In genomic region chr1:110337704-110338199, GRCh38 we compare ENCODE assay signal across 8 cellular contexts. TPM values are rescaled to one million over a fixed set of nuclear protein-coding genes. Genes with fewer than 3 reads are reported as not detected.
A peak's percentile ranks its signal among the peaks of the same experiment; 100 is the strongest.
DNase-seq lines count a peak whose midpoint lies in the region; ATAC-seq, FAIRE-seq and TF ChIP-seq lines count a peak whose summit lies in the region.

No MANE protein-coding gene starts in this region.

- WGBS in GM23248 (ENCODE audit: low coverage in 1 of 2, low lambda C conversion rate in 2 of 2, missing lambda C conversion rate in 2 of 2), 2 experiments = 3 to 7% methylated on average over 21 of the region's 21 CpGs
- WGBS in iPS DF 6.9 (ENCODE audit: insufficient coverage, insufficient read length) = no CpG with 5 or more reads among the region's 21 CpGs
- WGBS in spleen, 5 donors = 0 to 1% (median 0%) methylated on average over 20 to 21 of the region's 21 CpGs

- no peak overlapping the region for H3K4me3 Mint-ChIP-seq in activated naive CD8-positive, alpha-beta T cell treated with anti-CD3 and anti-CD28 coated beads for 36 hours

- H3K36me3 Mint-ChIP-seq in activated naive CD8-positive, alpha-beta T cell treated with anti-CD3 and anti-CD28 coated beads for 36 hours = peaks cover 28% of the 10 kb centered on the region

- no peaks in the 10 kb centered on the region for H3K27me3 ChIP-seq in A673 (replicated peaks; ENCODE audit: insufficient read depth, low read depth, low read length, poor library complexity)
- H3K27me3 ChIP-seq in GM23248 (replicated peaks; ENCODE audit: insufficient read depth) = no peaks in the 10 kb centered on the region
- H3K27me3 ChIP-seq in iPS DF 6.9 (ENCODE audit: control insufficient read depth, insufficient read depth, low read length) = no peaks in the 10 kb centered on the region
- no peaks in the 10 kb centered on the region for H3K27me3 ChIP-seq in spleen (replicated peaks in 1 of 7)

- no peaks in the 10 kb centered on the region for H3K27me3 Mint-ChIP-seq in activated naive CD8-positive, alpha-beta T cell treated with anti-CD3 and anti-CD28 coated beads for 36 hours

- H3K27ac Mint-ChIP-seq in activated naive CD8-positive, alpha-beta T cell treated with anti-CD3 and anti-CD28 coated beads for 36 hours = no peak overlapping the region

- H3K9me2 ChIP-seq in GM23248 (ENCODE audit: insufficient read depth) = no peaks in the 10 kb centered on the region

- TF ChIP-seq POLR2A in spleen (IDR thresholded peaks at IDR 0.05) = no peak

- peaks cover 16% of the 10 kb centered on the region; the same call in 1 of the 2 replicates for H3F3A ChIP-seq in GM23248 (ENCODE audit: insufficient read depth)

- CTCF ChIA-PET in A673 (lab: Charles Lee) = interaction anchor here (1.3 kb wide), 1 partner anchor 130 kb away, joined by 5 read pairs; no protein-coding TSS in a partner anchor

- H3K4me3 ChIP-seq in A673 (ENCODE audit: low read depth, low read length, poor library complexity, severe bottlenecking) (peak overlapping the region; percentile 75), GM23248 (peak overlapping the region; percentile 98), iPS DF 6.9 (ENCODE audit: low read length) (peak overlapping the region; percentile 71), spleen (peak overlapping the region; percentile 50 to 99 (median 97))

- no peaks in the 10 kb centered on the region for H3K9me3 Mint-ChIP-seq in activated naive CD8-positive, alpha-beta T cell treated with anti-CD3 and anti-CD28 coated beads for 36 hours

- H3K79me2 ChIP-seq in GM23248 (ENCODE audit: insufficient read depth) = peaks cover 34% of the 10 kb centered on the region

- peak overlapping the region; percentile 96 for H3K4me2 ChIP-seq in GM23248 (ENCODE audit: unreplicated experiment)

- peaks cover 37% of the 10 kb centered on the region for H3K4me1 Mint-ChIP-seq in activated naive CD8-positive, alpha-beta T cell treated with anti-CD3 and anti-CD28 coated beads for 36 hours

- H3K9ac ChIP-seq in GM23248 = peak overlapping the region; percentile 94

- BruUV-seq in A673 (replicated peaks; lab: Mats Ljungman, UMichigan) = TSS peak; percentile 71

- TF ChIP-seq CTCF in A673 (conservative IDR thresholded peaks at IDR 0.05; ENCODE audit: low read depth, low read length) (no peak), spleen (IDR thresholded peaks at IDR 0.05 in 8 of 11, conservative IDR thresholded peaks at IDR 0.05 in 3 of 11) (no peak)

- H3K4me1 ChIP-seq in A673 (ENCODE audit: insufficient read depth, low read length, poor library complexity, severe bottlenecking) = peaks cover 25% of the 10 kb centered on the region
- H3K4me1 ChIP-seq in GM23248 (ENCODE audit: insufficient read depth) = peaks cover 33% of the 10 kb centered on the region
- no peaks in the 10 kb centered on the region for H3K4me1 ChIP-seq in iPS DF 6.9 (ENCODE audit: control insufficient read depth, insufficient read depth, low read length)
- peaks cover 35 to 49% (median 38%) of the 10 kb centered on the region in 6 donors for H3K4me1 ChIP-seq in spleen

- peaks cover 26% of the 10 kb centered on the region for H3K36me3 ChIP-seq in A673 (ENCODE audit: insufficient read depth, low read length, poor library complexity, severe bottlenecking)
- H3K36me3 ChIP-seq in GM23248 (ENCODE audit: low read depth) = 0 out of 2 replicates have a peak, but pooled peaks cover 10% of the 10 kb centered on the region
- H3K36me3 ChIP-seq in iPS DF 6.9 (ENCODE audit: control insufficient read depth, insufficient read depth, low read length) = peaks cover 7% of the 10 kb centered on the region; the same call in 1 of the 2 replicates
- peaks cover 0 to 24% (median 18%) of the 10 kb centered on the region in 6 donors for H3K36me3 ChIP-seq in spleen

- ATAC-seq in esophagus mucosa = no peak

- DNase-seq in A673 (ENCODE audit: low spot score) (no peak), GM23248 (peak; percentile 49), RCC 7860 (ENCODE audit: low spot score) (peak; percentile 35), iPS DF 6.9 (ENCODE audit: low read depth, low spot score) (no peak), spleen (peak; percentile 92), NCI-H2196 treated with DMSO at 0.1 percent for 48 hours (lab: John Stamatoyannopoulos, UW; ENCODE audit: unreplicated experiment) (no peak)
- peak; percentile 56 for DNase-seq in activated naive CD8-positive, alpha-beta T cell treated with anti-CD3 and anti-CD28 coated beads for 36 hours

- no peak for FAIRE-seq in RCC 7860 (lab: Jason Lieb, UNC)

- intact Hi-C loops in A673 (cut with micrococcal nuclease; ENCODE audit: unreplicated experiment) = loop anchor here (2.0 kb wide), 1 partner anchor 69 kb away; the partner anchor contains the start of gene LAMTOR5
- intact Hi-C loops in spleen (cut with DNase I; ENCODE audit: low total_unique reads) = loop anchor here (5.0 kb wide), 1 partner anchor 70 kb away; the partner anchor contains the start of gene LAMTOR5

- in situ Hi-C loops in GM23248 (cut with MboI) = no loop called here

- peak overlapping the region; percentile 89 for H2AFZ ChIP-seq in GM23248

- H4K20me1 ChIP-seq in GM23248 (ENCODE audit: insufficient read depth) = no peaks in the 10 kb centered on the region; the same call in 1 of the 2 replicates

- H3K27ac ChIP-seq in A673 (ENCODE audit: low read depth, low read length, poor library complexity, severe bottlenecking) (peak overlapping the region; percentile 98), GM23248 (peak overlapping the region; percentile 98), iPS DF 6.9 (ENCODE audit: low read length) (no peak overlapping the region), spleen (peak overlapping the region; percentile 97 to 100 (median 98))

- POLR2A ChIA-PET in A673 (lab: Charles Lee; ENCODE audit: low non-redundant PET) = no interaction called here

- no peaks in the 10 kb centered on the region for H3K9me3 ChIP-seq in A673 (ENCODE audit: low read depth, low read length, poor library complexity, severe bottlenecking)
- no peaks in the 10 kb centered on the region for H3K9me3 ChIP-seq in GM23248 (ENCODE audit: low read depth)
- no peaks in the 10 kb centered on the region for H3K9me3 ChIP-seq in iPS DF 6.9 (ENCODE audit: control insufficient read depth, insufficient read depth, low read length)
- H3K9me3 ChIP-seq in spleen = no peaks in the 10 kb centered on the region

RNA-seq across cellular contexts. Expression of gene RBM15, which starts 1.4 kb away (rescaled TPM):
- total RNA-seq in A673 (2021) = 59.9 and 60.3 TPM in 2 replicates
- total RNA-seq in GM23248 (2014; rRNA removed; shearing (Covaris generic)) = 18.7 and 22.5 TPM in 2 replicates
- 6.4 and 6.6 TPM in 2 replicates for polyA plus RNA-seq in GM23248 (2016; fragmentation: Nextera tagmentation; extraction: Ambion mirVana)
- 10 to 100 TPM; 69.8 to 71.0 TPM for total RNA-seq in activated naive CD8-positive, alpha-beta T cell treated with anti-CD3 and anti-CD28 coated beads for 36 hours
- total RNA-seq in spleen = 10 to 100 TPM; 36.7 to 63.7 (median 45.6) TPM
- polyA plus RNA-seq in spleen = 1 to 10 TPM; 3.6 to 8.0 (median 4.1) TPM
- 14.9 TPM for total RNA-seq in esophagus mucosa

RNA-seq across cellular contexts. Expression of gene SLC16A4, which starts 53.1 kb away (rescaled TPM):
- total RNA-seq in A673 (2021) (0.48 and 0.60 TPM in 2 replicates), spleen (1 to 10 TPM; 2.0 to 6.9 (median 5.4) TPM), esophagus mucosa (0.44 TPM)
- total RNA-seq in GM23248 (2014; rRNA removed; shearing (Covaris generic)) = 28.1 and 34.3 TPM in 2 replicates
- polyA plus RNA-seq in GM23248 (2016; fragmentation: Nextera tagmentation; extraction: Ambion mirVana) (15.6 and 15.9 TPM in 2 replicates), spleen (1 to 10 TPM; 1.5 to 3.3 (median 2.7) TPM)
- total RNA-seq in activated naive CD8-positive, alpha-beta T cell treated with anti-CD3 and anti-CD28 coated beads for 36 hours = under 1 TPM; 0.20 to 0.21 TPM

Comparison
In these comparisons a context has a peak if more than half of its experiments do, and no peak if none do; other contexts are left out.
1. DNase-seq: peak in GM23248 (single experiment), RCC 7860 (single experiment), activated naive CD8-positive, alpha-beta T cell treated with anti-CD3 and anti-CD28 coated beads for 36 hours (single experiment) and spleen (single experiment); none in A673 (single experiment), iPS DF 6.9 (single experiment) and NCI-H2196 treated with DMSO at 0.1 percent for 48 hours (single experiment).
2. Peak in every context shown above with its lines, with median percentiles within 50 percentile points of each other: H3K4me3 ChIP-seq.